17 cellular contexts compared by ENCODE assay signal in genomic region chr20:32201296-32201976, GRCh38. TPM values are rescaled to one million over a fixed set of nuclear protein-coding genes. Genes with fewer than 3 reads are reported as not detected.
DNase-seq lines count a peak whose midpoint lies in the region; ATAC-seq and TF ChIP-seq lines count a peak whose summit lies in the region.
"Had no signal": no experiment of that assay in that cellular context is flagged by ENCODE, and none has a peak within 500 bp of the region (broad histone marks: within the 10 kb centered on the region; RNA-seq: fewer than 3 reads in every experiment).

No MANE protein-coding gene starts in this region.

- H3K4me3 Mint-ChIP-seq in activated T-helper 1 cell treated with anti-CD3 and anti-CD28 coated beads, Interleukin-12 subunit alpha, Interleukin-12 subunit beta, Interleukin-2, Interleukin-4 antibody, amounts not matched to agents 30 ng/mL and 10 ng/mL and 1 ng/mL, durations not matched to agents 14 hours and 24 hours and 36 hours = no peak overlapping the region
- H3K4me3 Mint-ChIP-seq in T-cell = no peak overlapping the region
- H3K4me3 Mint-ChIP-seq in activated CD8-positive, alpha-beta memory T cell treated with anti-CD3 and anti-CD28 coated beads, Interleukin-2, amount 10 ng/mL, durations not matched to agents 7 days and 5 days = no peak overlapping the region
- H3K4me3 Mint-ChIP-seq: B cell, mesothelial cell of epicardium, T-helper 17 cell had no signal

- H3K9me3 Mint-ChIP-seq in activated T-helper 1 cell treated with anti-CD3 and anti-CD28 coated beads, Interleukin-12 subunit alpha, Interleukin-12 subunit beta, Interleukin-2, Interleukin-4 antibody, amounts not matched to agents 30 ng/mL and 10 ng/mL and 1 ng/mL, durations not matched to agents 14 hours and 24 hours and 36 hours = no peaks in the 10 kb centered on the region
- H3K9me3 Mint-ChIP-seq in T-cell = no peaks in the 10 kb centered on the region
- no peaks in the 10 kb centered on the region for H3K9me3 Mint-ChIP-seq in activated CD8-positive, alpha-beta memory T cell treated with anti-CD3 and anti-CD28 coated beads, Interleukin-2, amount 10 ng/mL, durations not matched to agents 7 days and 5 days (ENCODE audit: low read depth)
- H3K9me3 Mint-ChIP-seq: mesothelial cell of epicardium had no signal

- intact Hi-C loops in heart right ventricle (cut with DNase I) = loop anchor here in 6 of 10 donors (10.0 kb wide), 6 partner anchors 73 to 263 kb away; partner anchors contain the start of genes ASXL1 (in 2 of the 6) and KIF3B (in 1 of the 6)
- intact Hi-C loops in Right ventricle myocardium superior (cut with DNase I) = loop anchor here (10.0 kb wide), 1 partner anchor 83 kb away; no protein-coding TSS in a partner anchor
- intact Hi-C loops in activated T-helper 1 cell treated with anti-CD3 and anti-CD28 coated beads, Interleukin-12 subunit alpha, Interleukin-12 subunit beta, Interleukin-2, Interleukin-4 antibody, amounts not matched to agents 30 ng/mL and 10 ng/mL and 1 ng/mL, durations not matched to agents 14 hours and 24 hours and 36 hours (cut with micrococcal nuclease) = loop anchor here (5.0 to 10.0 kb wide), 4 partner anchors 317 to 1793 kb away; partner anchors contain the start of gene RALY

- H3K9me3 ChIP-seq in heart right ventricle (no peaks in the 10 kb centered on the region), suprapubic skin (no peaks in the 10 kb centered on the region)
- H3K9me3 ChIP-seq: ovary had no signal

- H3K4me3 ChIP-seq in heart right ventricle (no peak overlapping the region), suprapubic skin (no peak overlapping the region)
- H3K4me3 ChIP-seq: ovary had no signal

- peaks cover 69% of the 10 kb centered on the region for H3K4me1 Mint-ChIP-seq in activated T-helper 1 cell treated with anti-CD3 and anti-CD28 coated beads, Interleukin-12 subunit alpha, Interleukin-12 subunit beta, Interleukin-2, Interleukin-4 antibody, amounts not matched to agents 30 ng/mL and 10 ng/mL and 1 ng/mL, durations not matched to agents 14 hours and 24 hours and 36 hours (ENCODE audit: low read depth)
- H3K4me1 Mint-ChIP-seq in T-cell = peaks cover 51 to 62% (median 58%) of the 10 kb centered on the region in 3 donors
- peaks cover 58% of the 10 kb centered on the region for H3K4me1 Mint-ChIP-seq in activated CD8-positive, alpha-beta memory T cell treated with anti-CD3 and anti-CD28 coated beads, Interleukin-2, amount 10 ng/mL, durations not matched to agents 7 days and 5 days

- no peak for DNase-seq in heart right ventricle
- no peak for DNase-seq in Right ventricle myocardium superior
- DNase-seq in activated T-helper 1 cell treated with anti-CD3 and anti-CD28 coated beads, Interleukin-12 subunit alpha, Interleukin-12 subunit beta, Interleukin-2, Interleukin-4 antibody, amounts not matched to agents 30 ng/mL and 10 ng/mL and 1 ng/mL, durations not matched to agents 14 hours and 24 hours and 36 hours (ENCODE audit: low spot score) = no peak
- peak; percentile 51 for DNase-seq in glomerular visceral epithelial cell (ENCODE audit: extremely low spot score)
- DNase-seq in suprapubic skin (ENCODE audit: low spot score in 2 of 2) = no peak
- DNase-seq in GM10248 (ENCODE audit: extremely low spot score) = no peak
- no peak for DNase-seq in T-cell
- DNase-seq in activated CD8-positive, alpha-beta memory T cell treated with anti-CD3 and anti-CD28 coated beads, Interleukin-2, amount 10 ng/mL, durations not matched to agents 7 days and 5 days = no peak
- DNase-seq: aorta; DMS53; NCI-H1092; NCI-H2227 treated with DMSO at 0.1 percent for 48 hours; stimulated activated CD8-positive, alpha-beta memory T cell treated with anti-CD3 and anti-CD28 coated beads, Interleukin-4, amount 100 ng/mL, for 48 hours; T-helper 17 cell had no signal

- peak overlapping the region in 6 of 10 donors; percentile 20 to 96 (median 44) for H3K27ac ChIP-seq in heart right ventricle
- peak overlapping the region; percentile 95 for H3K27ac ChIP-seq in suprapubic skin
- H3K27ac ChIP-seq: ovary had no signal

- TF ChIP-seq EP300 in suprapubic skin (IDR thresholded peaks at IDR 0.05) = no peak

- ATAC-seq in heart right ventricle (no peak), Right ventricle myocardium superior (ENCODE audit: poor library complexity) (no peak), T-cell (replicated peaks in 1 of 4) (no peak)
- ATAC-seq in activated CD8-positive, alpha-beta memory T cell treated with anti-CD3 and anti-CD28 coated beads, Interleukin-2, amount 10 ng/mL, durations not matched to agents 7 days and 5 days = no peak
- ATAC-seq: T-helper 17 cell had no signal

- TF ChIP-seq POLR2A in suprapubic skin (IDR thresholded peaks at IDR 0.05) = no peak

- H3K27me3 ChIP-seq in heart right ventricle (no peaks in the 10 kb centered on the region), suprapubic skin (no peaks in the 10 kb centered on the region)
- H3K27me3 ChIP-seq: ovary had no signal

- TF ChIP-seq CTCF in heart right ventricle (IDR thresholded peaks at IDR 0.05) (no peak), suprapubic skin (IDR thresholded peaks at IDR 0.05) (no peak), GM10248 (IDR thresholded peaks at IDR 0.05; ENCODE audit: control extremely low read depth, extremely low read depth, low read depth, missing control alignments) (no peak)

- H3K27ac Mint-ChIP-seq in activated T-helper 1 cell treated with anti-CD3 and anti-CD28 coated beads, Interleukin-12 subunit alpha, Interleukin-12 subunit beta, Interleukin-2, Interleukin-4 antibody, amounts not matched to agents 30 ng/mL and 10 ng/mL and 1 ng/mL, durations not matched to agents 14 hours and 24 hours and 36 hours = peak overlapping the region; percentile 72
- H3K27ac Mint-ChIP-seq in T-cell = peak overlapping the region in 1 of 2 donors; percentile 2
- no peak overlapping the region for H3K27ac Mint-ChIP-seq in activated CD8-positive, alpha-beta memory T cell treated with anti-CD3 and anti-CD28 coated beads, Interleukin-2, amount 10 ng/mL, durations not matched to agents 7 days and 5 days
- H3K27ac Mint-ChIP-seq: B cell had no signal

- no peaks in the 10 kb centered on the region for H3K27me3 Mint-ChIP-seq in activated T-helper 1 cell treated with anti-CD3 and anti-CD28 coated beads, Interleukin-12 subunit alpha, Interleukin-12 subunit beta, Interleukin-2, Interleukin-4 antibody, amounts not matched to agents 30 ng/mL and 10 ng/mL and 1 ng/mL, durations not matched to agents 14 hours and 24 hours and 36 hours (ENCODE audit: insufficient read depth)
- H3K27me3 Mint-ChIP-seq in T-cell = no peaks in the 10 kb centered on the region
- no peaks in the 10 kb centered on the region for H3K27me3 Mint-ChIP-seq in activated CD8-positive, alpha-beta memory T cell treated with anti-CD3 and anti-CD28 coated beads, Interleukin-2, amount 10 ng/mL, durations not matched to agents 7 days and 5 days
- H3K27me3 Mint-ChIP-seq: B cell, T-helper 17 cell had no signal

- H3K4me1 ChIP-seq in heart right ventricle = peaks cover 22 to 64% (median 54%) of the 10 kb centered on the region in 9 donors
- H3K4me1 ChIP-seq in suprapubic skin = peaks cover 50% of the 10 kb centered on the region

- POLR2A ChIA-PET in GM10248 (lab: Yijun Ruan, JAX) (no interaction called here), T-cell (lab: Charles Lee) (interaction anchor here in 1 of 2 donors (0.7 kb wide), 1 partner anchor 81 kb away, joined by 3 read pairs; no protein-coding TSS in a partner anchor)

- WGBS in heart right ventricle, 2 donors = 81 to 87% methylated on average over 4 of the region's 4 CpGs
- WGBS in suprapubic skin = 87% methylated on average over 4 of the region's 4 CpGs

- H3K36me3 ChIP-seq in heart right ventricle = peaks cover 0 to 66% (median 41%) of the 10 kb centered on the region in 9 donors
- peaks cover 49% of the 10 kb centered on the region for H3K36me3 ChIP-seq in suprapubic skin
- H3K36me3 ChIP-seq: ovary had no signal

- CTCF ChIA-PET in GM10248 (lab: Yijun Ruan, JAX) = interaction anchor here (1.3 kb wide), 1 partner anchor 165 kb away, joined by 3 read pairs; no protein-coding TSS in a partner anchor
- CTCF ChIA-PET in T-cell (lab: Charles Lee) = interaction anchor here in 1 of 2 donors (0.9 kb wide), 1 partner anchor 9 kb away, joined by 3 read pairs; no protein-coding TSS in a partner anchor
- CTCF ChIA-PET in activated CD8-positive, alpha-beta memory T cell treated with anti-CD3 and anti-CD28 coated beads, Interleukin-2, amount 10 ng/mL, durations not matched to agents 7 days and 5 days (lab: Charles Lee) = no interaction called here

- peaks cover 69% of the 10 kb centered on the region for H3K36me3 Mint-ChIP-seq in activated T-helper 1 cell treated with anti-CD3 and anti-CD28 coated beads, Interleukin-12 subunit alpha, Interleukin-12 subunit beta, Interleukin-2, Interleukin-4 antibody, amounts not matched to agents 30 ng/mL and 10 ng/mL and 1 ng/mL, durations not matched to agents 14 hours and 24 hours and 36 hours (ENCODE audit: low read depth)
- H3K36me3 Mint-ChIP-seq in T-cell = peaks cover 20% of the 10 kb centered on the region
- H3K36me3 Mint-ChIP-seq in activated CD8-positive, alpha-beta memory T cell treated with anti-CD3 and anti-CD28 coated beads, Interleukin-2, amount 10 ng/mL, durations not matched to agents 7 days and 5 days = peaks cover 44% of the 10 kb centered on the region

RNA-seq across cellular contexts. Expression of gene PLAGL2, which starts 6.1 kb away (rescaled TPM):
- total RNA-seq in heart right ventricle (10 to 100 TPM in 2 of 10 donors, 1 to 10 TPM in 8; 5.6 to 12.3 (median 7.9) TPM), Right ventricle myocardium superior (5.7 TPM), suprapubic skin (10 to 100 TPM; 13.0 to 28.8 (median 20.4) TPM), T-cell (10 to 100 TPM; 12.6 to 18.2 (median 16.3) TPM)
- polyA plus RNA-seq in heart right ventricle = 1 to 10 TPM; 1.7 to 3.0 TPM
- total RNA-seq in activated T-helper 1 cell treated with anti-CD3 and anti-CD28 coated beads, Interleukin-12 subunit alpha, Interleukin-12 subunit beta, Interleukin-2, Interleukin-4 antibody, amounts not matched to agents 30 ng/mL and 10 ng/mL and 1 ng/mL, durations not matched to agents 14 hours and 24 hours and 36 hours = 123 and 126 TPM in 2 replicates
- 10 to 100 TPM; 26.3 to 41.4 TPM for total RNA-seq in activated CD8-positive, alpha-beta memory T cell treated with anti-CD3 and anti-CD28 coated beads, Interleukin-2, amount 10 ng/mL, durations not matched to agents 7 days and 5 days

RNA-seq across cellular contexts. Expression of gene POFUT1, which starts 6.2 kb away (rescaled TPM):
- total RNA-seq in heart right ventricle = 10 to 100 TPM; 25.9 to 32.9 (median 27.9) TPM
- polyA plus RNA-seq in heart right ventricle = 10 to 100 TPM in 1 of 2 donors, 1 to 10 TPM in 1; 9.7 to 11.7 TPM
- total RNA-seq in Right ventricle myocardium superior = 24.9 TPM
- total RNA-seq in activated T-helper 1 cell treated with anti-CD3 and anti-CD28 coated beads, Interleukin-12 subunit alpha, Interleukin-12 subunit beta, Interleukin-2, Interleukin-4 antibody, amounts not matched to agents 30 ng/mL and 10 ng/mL and 1 ng/mL, durations not matched to agents 14 hours and 24 hours and 36 hours = 69.0 and 73.0 TPM in 2 replicates
- total RNA-seq in suprapubic skin = 10 to 100 TPM; 19.0 to 36.4 (median 24.1) TPM
- total RNA-seq in T-cell = 10 to 100 TPM; 13.2 to 20.6 (median 17.7) TPM
- total RNA-seq in activated CD8-positive, alpha-beta memory T cell treated with anti-CD3 and anti-CD28 coated beads, Interleukin-2, amount 10 ng/mL, durations not matched to agents 7 days and 5 days = 10 to 100 TPM; 31.1 to 34.0 TPM
